ENCODE assay signal across 1 cellular context in the genomic region with DNA sequence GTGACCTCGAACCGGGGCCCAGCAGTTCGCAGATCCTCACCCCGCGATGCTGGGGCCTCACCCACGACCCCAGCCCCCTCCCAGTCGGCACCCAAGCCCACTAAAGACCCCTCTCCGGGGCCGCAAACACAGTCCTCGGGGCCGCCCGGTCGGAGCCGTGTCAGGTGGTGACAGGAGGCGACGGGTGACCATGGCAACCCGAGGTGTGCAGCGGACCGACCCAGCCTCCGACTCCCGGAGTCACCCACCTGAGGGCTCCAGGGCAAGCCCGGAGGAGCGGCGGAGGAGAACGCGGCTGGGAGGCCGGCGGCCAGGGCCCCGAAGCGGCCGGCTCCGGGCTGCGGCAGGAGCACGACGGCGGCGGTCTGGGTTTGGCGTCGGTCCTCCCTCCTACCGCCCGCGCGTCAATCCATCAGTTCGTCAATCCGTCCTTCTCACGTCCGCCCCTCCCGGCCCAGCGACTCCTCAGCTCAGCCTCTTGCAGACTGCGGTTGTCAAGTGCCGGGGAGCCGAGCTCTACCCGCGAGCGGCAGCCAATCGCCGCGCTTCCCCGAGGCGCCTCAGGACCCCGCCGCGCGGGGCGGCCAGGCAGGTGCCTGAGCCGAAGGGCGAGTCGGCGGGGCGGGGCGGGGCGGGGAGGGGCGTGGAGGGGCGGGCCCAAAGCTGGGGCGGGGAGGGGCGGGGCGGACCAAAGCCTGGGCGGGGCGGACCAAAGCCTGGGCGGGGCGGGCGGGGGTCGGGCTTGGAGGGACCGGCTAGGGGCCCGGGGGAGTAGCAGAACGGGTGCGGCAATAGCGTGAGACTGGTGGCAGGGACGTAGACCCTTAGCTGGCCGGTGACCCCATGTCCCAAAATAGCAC.
TF ChIP-seq lines count a peak whose summit lies in the region.

A gene (minus strand): TSS at position 489 of the 860 bp plus-strand sequence. CDS start 18,590 bp downstream, outside the sequence.

TF ChIP-seq in K562, 482 proteins besides CTCF, POLR2A, EP300 and RAD21 (continued from another document and continues in another):
- TF ChIP-seq, protein P1, sequence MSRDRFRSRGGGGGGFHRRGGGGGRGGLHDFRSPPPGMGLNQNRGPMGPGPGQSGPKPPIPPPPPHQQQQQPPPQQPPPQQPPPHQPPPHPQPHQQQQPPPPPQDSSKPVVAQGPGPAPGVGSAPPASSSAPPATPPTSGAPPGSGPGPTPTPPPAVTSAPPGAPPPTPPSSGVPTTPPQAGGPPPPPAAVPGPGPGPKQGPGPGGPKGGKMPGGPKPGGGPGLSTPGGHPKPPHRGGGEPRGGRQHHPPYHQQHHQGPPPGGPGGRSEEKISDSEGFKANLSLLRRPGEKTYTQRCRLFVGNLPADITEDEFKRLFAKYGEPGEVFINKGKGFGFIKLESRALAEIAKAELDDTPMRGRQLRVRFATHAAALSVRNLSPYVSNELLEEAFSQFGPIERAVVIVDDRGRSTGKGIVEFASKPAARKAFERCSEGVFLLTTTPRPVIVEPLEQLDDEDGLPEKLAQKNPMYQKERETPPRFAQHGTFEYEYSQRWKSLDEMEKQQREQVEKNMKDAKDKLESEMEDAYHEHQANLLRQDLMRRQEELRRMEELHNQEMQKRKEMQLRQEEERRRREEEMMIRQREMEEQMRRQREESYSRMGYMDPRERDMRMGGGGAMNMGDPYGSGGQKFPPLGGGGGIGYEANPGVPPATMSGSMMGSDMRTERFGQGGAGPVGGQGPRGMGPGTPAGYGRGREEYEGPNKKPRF (IDR thresholded peaks at IDR 0.05; ENCODE audit: low read depth, low read length) = no peak
- no peak for TF ChIP-seq ZNF586 (CRISPR knock-in tag; conservative IDR thresholded peaks at IDR 0.05)
- TF ChIP-seq ZNF785 (CRISPR knock-in tag; IDR thresholded peaks at IDR 0.05) = no peak
- TF ChIP-seq HSF4 (CRISPR knock-in tag; IDR thresholded peaks at IDR 0.05; ENCODE audit: borderline replicate concordance) = no peak
- TF ChIP-seq, protein P2, sequence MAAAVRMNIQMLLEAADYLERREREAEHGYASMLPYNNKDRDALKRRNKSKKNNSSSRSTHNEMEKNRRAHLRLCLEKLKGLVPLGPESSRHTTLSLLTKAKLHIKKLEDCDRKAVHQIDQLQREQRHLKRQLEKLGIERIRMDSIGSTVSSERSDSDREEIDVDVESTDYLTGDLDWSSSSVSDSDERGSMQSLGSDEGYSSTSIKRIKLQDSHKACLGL (CRISPR knock-in tag; IDR thresholded peaks at IDR 0.05; ENCODE audit: borderline replicate concordance, poor library complexity, severe bottlenecking) = no peak
- TF ChIP-seq ARID1B (IDR thresholded peaks at IDR 0.05) = no peak
- no peak for TF ChIP-seq ZNF134 (CRISPR knock-in tag; conservative IDR thresholded peaks at IDR 0.05)
- TF ChIP-seq, protein P3, sequence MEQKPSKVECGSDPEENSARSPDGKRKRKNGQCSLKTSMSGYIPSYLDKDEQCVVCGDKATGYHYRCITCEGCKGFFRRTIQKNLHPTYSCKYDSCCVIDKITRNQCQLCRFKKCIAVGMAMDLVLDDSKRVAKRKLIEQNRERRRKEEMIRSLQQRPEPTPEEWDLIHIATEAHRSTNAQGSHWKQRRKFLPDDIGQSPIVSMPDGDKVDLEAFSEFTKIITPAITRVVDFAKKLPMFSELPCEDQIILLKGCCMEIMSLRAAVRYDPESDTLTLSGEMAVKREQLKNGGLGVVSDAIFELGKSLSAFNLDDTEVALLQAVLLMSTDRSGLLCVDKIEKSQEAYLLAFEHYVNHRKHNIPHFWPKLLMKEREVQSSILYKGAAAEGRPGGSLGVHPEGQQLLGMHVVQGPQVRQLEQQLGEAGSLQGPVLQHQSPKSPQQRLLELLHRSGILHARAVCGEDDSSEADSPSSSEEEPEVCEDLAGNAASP (IDR thresholded peaks at IDR 0.05) = no peak
- TF ChIP-seq, protein P4, sequence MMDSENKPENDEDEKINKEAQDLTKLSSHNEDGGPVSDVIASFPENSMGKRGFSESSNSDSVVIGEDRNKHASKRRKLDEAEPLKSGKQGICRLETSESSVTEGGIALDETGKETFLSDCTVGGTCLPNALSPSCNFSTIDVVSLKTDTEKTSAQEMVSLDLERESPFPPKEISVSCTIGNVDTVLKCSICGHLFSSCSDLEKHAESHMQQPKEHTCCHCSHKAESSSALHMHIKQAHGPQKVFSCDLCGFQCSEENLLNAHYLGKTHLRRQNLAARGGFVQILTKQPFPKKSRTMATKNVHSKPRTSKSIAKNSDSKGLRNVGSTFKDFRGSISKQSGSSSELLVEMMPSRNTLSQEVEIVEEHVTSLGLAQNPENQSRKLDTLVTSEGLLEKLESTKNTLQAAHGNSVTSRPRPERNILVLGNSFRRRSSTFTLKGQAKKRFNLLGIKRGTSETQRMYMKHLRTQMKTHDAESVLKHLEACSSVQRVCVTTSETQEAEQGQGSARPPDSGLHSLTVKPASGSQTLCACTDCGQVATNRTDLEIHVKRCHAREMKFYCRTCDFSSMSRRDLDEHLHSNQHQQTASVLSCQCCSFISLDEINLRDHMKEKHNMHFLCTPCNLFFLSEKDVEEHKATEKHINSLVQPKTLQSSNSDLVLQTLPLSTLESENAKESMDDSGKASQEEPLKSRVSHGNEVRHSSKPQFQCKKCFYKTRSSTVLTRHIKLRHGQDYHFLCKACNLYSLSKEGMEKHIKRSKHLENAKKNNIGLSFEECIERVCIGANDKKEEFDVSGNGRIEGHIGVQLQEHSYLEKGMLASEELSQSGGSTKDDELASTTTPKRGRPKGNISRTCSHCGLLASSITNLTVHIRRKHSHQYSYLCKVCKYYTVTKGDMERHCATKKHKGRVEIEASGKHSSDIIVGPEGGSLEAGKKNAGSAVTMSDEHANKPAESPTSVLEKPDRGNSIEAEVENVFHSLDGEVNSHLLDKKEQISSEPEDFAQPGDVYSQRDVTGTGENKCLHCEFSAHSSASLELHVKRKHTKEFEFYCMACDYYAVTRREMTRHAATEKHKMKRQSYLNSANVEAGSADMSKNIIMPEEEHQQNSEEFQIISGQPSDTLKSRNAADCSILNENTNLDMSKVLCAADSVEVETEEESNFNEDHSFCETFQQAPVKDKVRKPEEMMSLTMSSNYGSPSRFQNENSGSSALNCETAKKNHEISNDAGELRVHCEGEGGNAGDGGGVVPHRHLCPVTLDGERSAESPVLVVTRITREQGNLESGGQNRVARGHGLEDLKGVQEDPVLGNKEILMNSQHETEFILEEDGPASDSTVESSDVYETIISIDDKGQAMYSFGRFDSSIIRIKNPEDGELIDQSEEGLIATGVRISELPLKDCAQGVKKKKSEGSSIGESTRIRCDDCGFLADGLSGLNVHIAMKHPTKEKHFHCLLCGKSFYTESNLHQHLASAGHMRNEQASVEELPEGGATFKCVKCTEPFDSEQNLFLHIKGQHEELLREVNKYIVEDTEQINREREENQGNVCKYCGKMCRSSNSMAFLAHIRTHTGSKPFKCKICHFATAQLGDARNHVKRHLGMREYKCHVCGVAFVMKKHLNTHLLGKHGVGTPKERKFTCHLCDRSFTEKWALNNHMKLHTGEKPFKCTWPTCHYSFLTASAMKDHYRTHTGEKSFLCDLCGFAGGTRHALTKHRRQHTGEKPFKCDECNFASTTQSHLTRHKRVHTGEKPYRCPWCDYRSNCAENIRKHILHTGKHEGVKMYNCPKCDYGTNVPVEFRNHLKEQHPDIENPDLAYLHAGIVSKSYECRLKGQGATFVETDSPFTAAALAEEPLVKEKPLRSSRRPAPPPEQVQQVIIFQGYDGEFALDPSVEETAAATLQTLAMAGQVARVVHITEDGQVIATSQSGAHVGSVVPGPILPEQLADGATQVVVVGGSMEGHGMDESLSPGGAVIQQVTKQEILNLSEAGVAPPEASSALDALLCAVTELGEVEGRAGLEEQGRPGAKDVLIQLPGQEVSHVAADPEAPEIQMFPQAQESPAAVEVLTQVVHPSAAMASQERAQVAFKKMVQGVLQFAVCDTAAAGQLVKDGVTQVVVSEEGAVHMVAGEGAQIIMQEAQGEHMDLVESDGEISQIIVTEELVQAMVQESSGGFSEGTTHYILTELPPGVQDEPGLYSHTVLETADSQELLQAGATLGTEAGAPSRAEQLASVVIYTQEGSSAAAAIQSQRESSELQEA (IDR thresholded peaks at IDR 0.05; ENCODE audit: low read depth) = no peak
- no peak for TF ChIP-seq ZNF253 (CRISPR knock-in tag; conservative IDR thresholded peaks at IDR 0.05)
- no peak for TF ChIP-seq CSDE1 (IDR thresholded peaks at IDR 0.05)
- TF ChIP-seq TBP (optimal IDR thresholded peaks at IDR 0.05; ENCODE audit: low read depth, low read length) = peak; percentile 98
- TF ChIP-seq, protein P5, sequence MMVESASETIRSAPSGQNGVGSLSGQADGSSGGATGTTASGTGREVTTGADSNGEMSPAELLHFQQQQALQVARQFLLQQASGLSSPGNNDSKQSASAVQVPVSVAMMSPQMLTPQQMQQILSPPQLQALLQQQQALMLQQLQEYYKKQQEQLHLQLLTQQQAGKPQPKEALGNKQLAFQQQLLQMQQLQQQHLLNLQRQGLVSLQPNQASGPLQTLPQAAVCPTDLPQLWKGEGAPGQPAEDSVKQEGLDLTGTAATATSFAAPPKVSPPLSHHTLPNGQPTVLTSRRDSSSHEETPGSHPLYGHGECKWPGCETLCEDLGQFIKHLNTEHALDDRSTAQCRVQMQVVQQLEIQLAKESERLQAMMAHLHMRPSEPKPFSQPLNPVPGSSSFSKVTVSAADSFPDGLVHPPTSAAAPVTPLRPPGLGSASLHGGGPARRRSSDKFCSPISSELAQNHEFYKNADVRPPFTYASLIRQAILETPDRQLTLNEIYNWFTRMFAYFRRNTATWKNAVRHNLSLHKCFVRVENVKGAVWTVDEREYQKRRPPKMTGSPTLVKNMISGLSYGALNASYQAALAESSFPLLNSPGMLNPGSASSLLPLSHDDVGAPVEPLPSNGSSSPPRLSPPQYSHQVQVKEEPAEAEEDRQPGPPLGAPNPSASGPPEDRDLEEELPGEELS (CRISPR knock-in tag; IDR thresholded peaks at IDR 0.05; ENCODE audit: borderline replicate concordance) = no peak
- TF ChIP-seq ZNF282 (CRISPR knock-in tag; IDR thresholded peaks at IDR 0.05) = no peak
- TF ChIP-seq, protein P6, sequence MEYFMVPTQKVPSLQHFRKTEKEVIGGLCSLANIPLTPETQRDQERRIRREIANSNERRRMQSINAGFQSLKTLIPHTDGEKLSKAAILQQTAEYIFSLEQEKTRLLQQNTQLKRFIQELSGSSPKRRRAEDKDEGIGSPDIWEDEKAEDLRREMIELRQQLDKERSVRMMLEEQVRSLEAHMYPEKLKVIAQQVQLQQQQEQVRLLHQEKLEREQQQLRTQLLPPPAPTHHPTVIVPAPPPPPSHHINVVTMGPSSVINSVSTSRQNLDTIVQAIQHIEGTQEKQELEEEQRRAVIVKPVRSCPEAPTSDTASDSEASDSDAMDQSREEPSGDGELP (CRISPR knock-in tag; IDR thresholded peaks at IDR 0.05; ENCODE audit: borderline replicate concordance) = peak; percentile 75; the same call in 1 of the 2 replicates
- no peak for TF ChIP-seq SNRNP70 (optimal IDR thresholded peaks at IDR 0.05; ENCODE audit: low read depth, low read length)
- TF ChIP-seq CAMTA2 (CRISPR knock-in tag; conservative IDR thresholded peaks at IDR 0.05) = no peak
- TF ChIP-seq IFI16 (CRISPR knock-in tag; IDR thresholded peaks at IDR 0.05) = no peak
- TF ChIP-seq, protein P7, sequence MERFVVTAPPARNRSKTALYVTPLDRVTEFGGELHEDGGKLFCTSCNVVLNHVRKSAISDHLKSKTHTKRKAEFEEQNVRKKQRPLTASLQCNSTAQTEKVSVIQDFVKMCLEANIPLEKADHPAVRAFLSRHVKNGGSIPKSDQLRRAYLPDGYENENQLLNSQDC (CRISPR knock-in tag; IDR thresholded peaks at IDR 0.05) = no peak
- TF ChIP-seq, protein P8, sequence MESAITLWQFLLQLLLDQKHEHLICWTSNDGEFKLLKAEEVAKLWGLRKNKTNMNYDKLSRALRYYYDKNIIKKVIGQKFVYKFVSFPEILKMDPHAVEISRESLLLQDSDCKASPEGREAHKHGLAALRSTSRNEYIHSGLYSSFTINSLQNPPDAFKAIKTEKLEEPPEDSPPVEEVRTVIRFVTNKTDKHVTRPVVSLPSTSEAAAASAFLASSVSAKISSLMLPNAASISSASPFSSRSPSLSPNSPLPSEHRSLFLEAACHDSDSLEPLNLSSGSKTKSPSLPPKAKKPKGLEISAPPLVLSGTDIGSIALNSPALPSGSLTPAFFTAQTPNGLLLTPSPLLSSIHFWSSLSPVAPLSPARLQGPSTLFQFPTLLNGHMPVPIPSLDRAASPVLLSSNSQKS (CRISPR knock-in tag; IDR thresholded peaks at IDR 0.05) = no peak
- peak; percentile 53; the same call in 1 of the 2 replicates for TF ChIP-seq FOXK1 (CRISPR knock-in tag; IDR thresholded peaks at IDR 0.05; ENCODE audit: borderline replicate concordance)
- TF ChIP-seq ZNF57 (CRISPR knock-in tag; IDR thresholded peaks at IDR 0.05) = no peak
- TF ChIP-seq ZNF778 (CRISPR knock-in tag; IDR thresholded peaks at IDR 0.05) = no peak
- TF ChIP-seq, protein P9, sequence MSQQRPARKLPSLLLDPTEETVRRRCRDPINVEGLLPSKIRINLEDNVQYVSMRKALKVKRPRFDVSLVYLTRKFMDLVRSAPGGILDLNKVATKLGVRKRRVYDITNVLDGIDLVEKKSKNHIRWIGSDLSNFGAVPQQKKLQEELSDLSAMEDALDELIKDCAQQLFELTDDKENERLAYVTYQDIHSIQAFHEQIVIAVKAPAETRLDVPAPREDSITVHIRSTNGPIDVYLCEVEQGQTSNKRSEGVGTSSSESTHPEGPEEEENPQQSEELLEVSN (IDR thresholded peaks at IDR 0.05; ENCODE audit: borderline replicate concordance in 1 of 2, extremely low read depth in 1 of 2, insufficient read depth in 1 of 2, insufficient read length in 1 of 2, low read depth in 1 of 2, low read length in 1 of 2, poor library complexity in 1 of 2, severe bottlenecking in 1 of 2) = peak; percentile 67 to 70
- no peak for TF ChIP-seq RBM39 (optimal IDR thresholded peaks at IDR 0.05; ENCODE audit: low read depth, low read length)
- no peak for TF ChIP-seq SLC30A9 (CRISPR knock-in tag; IDR thresholded peaks at IDR 0.05)
- TF ChIP-seq LEF1 (IDR thresholded peaks at IDR 0.05) = no peak
- no peak for TF ChIP-seq DPF2 (IDR thresholded peaks at IDR 0.05)
- no peak for TF ChIP-seq CHD2 (IDR thresholded peaks at IDR 0.05; ENCODE audit: low read depth, low read length)
- peak; percentile 52; the same call in 1 of the 2 replicates for TF ChIP-seq RNF2 (IDR thresholded peaks at IDR 0.05)
- no peak; the same call in 1 of the 2 replicates for TF ChIP-seq LCOR (CRISPR knock-in tag; IDR thresholded peaks at IDR 0.05)
- peak; percentile 37 for TF ChIP-seq NFYB (IDR thresholded peaks at IDR 0.05; ENCODE audit: extremely low read depth, insufficient read length)
- no peak for TF ChIP-seq ZNF174 (CRISPR knock-in tag; IDR thresholded peaks at IDR 0.05)
- TF ChIP-seq SMAD2 (IDR thresholded peaks at IDR 0.05; ENCODE audit: low read depth, low read length) = no peak
- peak; percentile 40; the same call in 1 of the 2 replicates for TF ChIP-seq TEAD4 (IDR thresholded peaks at IDR 0.05; ENCODE audit: low read length)
- 0 out of 2 replicates have a peak, but pooled peaks have one; percentile 44 for TF ChIP-seq TEAD4 (CRISPR knock-in tag; IDR thresholded peaks at IDR 0.05; ENCODE audit: borderline replicate concordance)
- 0 out of 2 replicates have a peak, but pooled peaks have one; percentile 15 for TF ChIP-seq HNRNPL (IDR thresholded peaks at IDR 0.05; ENCODE audit: low read depth, low read length)
